ENCODE assay signal across 9 cellular contexts in the genomic region with DNA sequence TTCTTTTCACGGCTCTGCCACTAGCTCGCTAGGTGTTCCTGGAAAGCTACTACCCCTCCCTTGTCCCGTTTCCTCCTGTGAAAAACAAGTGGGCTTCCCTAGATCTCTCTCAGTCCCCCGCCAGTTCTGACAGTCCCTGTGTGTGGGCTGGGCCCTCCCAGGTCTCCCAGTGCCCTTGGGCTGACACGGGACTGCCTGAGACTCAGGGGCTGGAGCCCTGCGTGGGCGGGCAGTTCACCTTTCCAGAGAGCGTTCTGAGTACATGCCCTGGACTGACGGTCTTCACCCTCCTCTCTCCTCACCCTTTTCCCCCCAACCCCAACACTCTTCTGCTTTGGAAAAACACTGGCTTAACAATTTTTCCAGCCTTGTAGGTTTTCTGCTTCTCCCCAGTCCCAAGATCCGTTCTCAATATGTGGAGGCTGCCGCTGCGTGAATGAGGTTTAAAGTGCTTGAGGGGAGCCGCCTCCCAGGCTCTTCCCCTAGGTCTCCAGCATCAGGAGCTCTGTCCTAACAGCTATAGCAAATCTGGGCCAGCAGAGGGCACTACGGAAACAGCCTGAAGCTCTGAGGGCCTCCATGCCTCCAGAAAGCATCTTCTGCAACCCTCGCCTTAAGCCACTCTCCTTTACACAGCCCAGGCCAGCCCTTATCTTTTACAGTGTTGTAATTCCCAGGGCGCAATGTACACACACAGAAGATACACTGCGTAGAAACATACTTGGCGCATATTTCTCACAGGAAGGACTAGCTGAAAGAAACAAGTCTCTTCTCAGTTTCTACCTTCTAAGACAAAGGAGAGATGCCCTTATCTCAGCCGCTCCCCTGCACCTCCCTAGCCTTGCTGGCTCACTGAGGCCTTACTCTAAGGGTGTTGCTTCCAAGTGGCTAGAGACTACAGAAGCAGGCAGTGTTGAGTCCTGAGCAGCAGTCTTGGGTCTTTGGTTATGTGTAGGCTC. TPM values are rescaled to one million over a fixed set of nuclear protein-coding genes. Genes with fewer than 3 reads are reported as not detected.
DNase-seq lines count a peak whose midpoint lies in the region; ATAC-seq, FAIRE-seq and TF ChIP-seq lines count a peak whose summit lies in the region.
"Had no signal": no experiment of that assay in that cellular context is flagged by ENCODE, and none has a peak within 500 bp of the region (broad histone marks: within the 10 kb centered on the region; RNA-seq: fewer than 3 reads in every experiment).

No MANE protein-coding gene starts in this region.

- intact Hi-C loops in kidney (cut with DNase I) (no loop called here), prostate gland (cut with DNase I) (no loop called here)

- no peaks in the 10 kb centered on the region for H4K20me1 ChIP-seq in OCI-LY1 (ENCODE audit: insufficient read depth, low read length)

- no peaks in the 10 kb centered on the region for H3K9me2 ChIP-seq in OCI-LY1 (ENCODE audit: low read depth, low read length)

- DNase-seq in AG09319 (ENCODE audit: extremely low read depth, low read depth) (no peak), kidney (no peak), prostate gland (ENCODE audit: low spot score) (no peak)
- peak; percentile 29 for DNase-seq in stimulated activated naive B cell treated with anti-CD40 and anti-IgM and Interleukin-4, amounts not matched to agents 10 μg/mL and 1 μg/mL and 100 μg/mL, for 72 hours

- peaks cover 14% of the 10 kb centered on the region for H3K27me3 Mint-ChIP-seq in activated T-helper 17 cell treated with anti-CD3 and anti-CD28 coated beads, Interleukin-2, amount 50 U/mL, for 72 hours
- peaks cover 13 to 30% of the 10 kb centered on the region in 2 donors for H3K27me3 Mint-ChIP-seq in stimulated activated naive B cell treated with anti-CD40 and anti-IgM and Interleukin-4, amounts not matched to agents 10 μg/mL and 1 μg/mL and 100 μg/mL, for 72 hours

- no peaks in the 10 kb centered on the region for H3K79me2 ChIP-seq in OCI-LY1 (ENCODE audit: insufficient read depth, low read length)

- TF ChIP-seq POLR2A in prostate gland (IDR thresholded peaks at IDR 0.05) = no peak

- H3K9me3 ChIP-seq in OCI-LY1 (ENCODE audit: low read length) (no peaks in the 10 kb centered on the region), kidney (ENCODE audit: control insufficient read depth in 1 of 2, low read length in 2 of 2) (no peaks in the 10 kb centered on the region), prostate gland (no peaks in the 10 kb centered on the region)

- H3K27ac Mint-ChIP-seq in activated T-helper 17 cell treated with anti-CD3 and anti-CD28 coated beads, Interleukin-2, amount 50 U/mL, for 72 hours = no peak overlapping the region
- H3K27ac Mint-ChIP-seq in stimulated activated naive B cell treated with anti-CD40 and anti-IgM and Interleukin-4, amounts not matched to agents 10 μg/mL and 1 μg/mL and 100 μg/mL, for 72 hours = no peak overlapping the region
- H3K27ac Mint-ChIP-seq: IgD-negative memory B cell had no signal

- no peaks in the 10 kb centered on the region for H3K4me1 ChIP-seq in OCI-LY1 (ENCODE audit: insufficient read depth, low read length, severe bottlenecking)
- H3K4me1 ChIP-seq in kidney (ENCODE audit: control insufficient read depth in 1 of 2, insufficient read depth in 1 of 2, low read depth in 1 of 2, low read length in 2 of 2) = no peaks in the 10 kb centered on the region
- H3K4me1 ChIP-seq in prostate gland (replicated peaks) = no peaks in the 10 kb centered on the region

- 81% methylated on average over 19 of the region's 19 CpGs for WGBS in prostate gland

- H3K9ac ChIP-seq in OCI-LY1 (ENCODE audit: low read length) (no peak overlapping the region), kidney (ENCODE audit: low read length in 2 of 2) (no peak overlapping the region)

- H3K27me3 ChIP-seq in OCI-LY1 (ENCODE audit: insufficient read depth, low read length) = no peaks in the 10 kb centered on the region
- no peaks in the 10 kb centered on the region for H3K27me3 ChIP-seq in prostate gland (replicated peaks; ENCODE audit: insufficient read depth)

- no peaks in the 10 kb centered on the region for H3K4me1 Mint-ChIP-seq in activated T-helper 17 cell treated with anti-CD3 and anti-CD28 coated beads, Interleukin-2, amount 50 U/mL, for 72 hours
- no peaks in the 10 kb centered on the region for H3K4me1 Mint-ChIP-seq in stimulated activated naive B cell treated with anti-CD40 and anti-IgM and Interleukin-4, amounts not matched to agents 10 μg/mL and 1 μg/mL and 100 μg/mL, for 72 hours

- no peak for FAIRE-seq in kidney (lab: Jason Lieb, UNC)

- H3K36me3 ChIP-seq in OCI-LY1 (ENCODE audit: insufficient read depth, low read length) = no peaks in the 10 kb centered on the region
- H3K36me3 ChIP-seq in kidney (ENCODE audit: control insufficient read depth in 1 of 2, insufficient read depth in 2 of 2, low read length in 2 of 2) = no peaks in the 10 kb centered on the region
- H3K36me3 ChIP-seq in prostate gland = no peaks in the 10 kb centered on the region

- H3K27ac ChIP-seq in OCI-LY1 (ENCODE audit: low read depth, low read length, poor library complexity, severe bottlenecking) (no peak overlapping the region), kidney (ENCODE audit: low read depth in 2 of 2, low read length in 2 of 2) (no peak overlapping the region), prostate gland (no peak overlapping the region)

- ATAC-seq in GM18508 (IDR thresholded peaks at IDR 0.05; ENCODE audit: insufficient read depth, unreplicated experiment) (peak; percentile 64), HG03159 (IDR thresholded peaks at IDR 0.05; ENCODE audit: unreplicated experiment) (peak; percentile 79)
- ATAC-seq in activated T-helper 17 cell treated with anti-CD3 and anti-CD28 coated beads, Interleukin-2, amount 50 U/mL, for 72 hours (replicated peaks) = peak; percentile 47
- ATAC-seq in stimulated activated naive B cell treated with anti-CD40 and anti-IgM and Interleukin-4, amounts not matched to agents 10 μg/mL and 1 μg/mL and 100 μg/mL, for 72 hours (replicated peaks) = peak; percentile 85 to 86

- no peak overlapping the region for H3K4me3 ChIP-seq in OCI-LY1 (ENCODE audit: low read depth, low read length, poor library complexity, severe bottlenecking)
- H3K4me3 ChIP-seq in kidney (ENCODE audit: low read length in 2 of 2) = no peak overlapping the region
- H3K4me3 ChIP-seq in prostate gland = no peak overlapping the region

- H3K36me3 Mint-ChIP-seq in activated T-helper 17 cell treated with anti-CD3 and anti-CD28 coated beads, Interleukin-2, amount 50 U/mL, for 72 hours (ENCODE audit: low read depth) = no peaks in the 10 kb centered on the region
- no peaks in the 10 kb centered on the region for H3K36me3 Mint-ChIP-seq in stimulated activated naive B cell treated with anti-CD40 and anti-IgM and Interleukin-4, amounts not matched to agents 10 μg/mL and 1 μg/mL and 100 μg/mL, for 72 hours
- H3K36me3 Mint-ChIP-seq: IgD-negative memory B cell had no signal

- no peaks in the 10 kb centered on the region for H3K9me3 Mint-ChIP-seq in activated T-helper 17 cell treated with anti-CD3 and anti-CD28 coated beads, Interleukin-2, amount 50 U/mL, for 72 hours
- H3K9me3 Mint-ChIP-seq in stimulated activated naive B cell treated with anti-CD40 and anti-IgM and Interleukin-4, amounts not matched to agents 10 μg/mL and 1 μg/mL and 100 μg/mL, for 72 hours = no peaks in the 10 kb centered on the region

- H3F3A ChIP-seq in OCI-LY1 (ENCODE audit: insufficient read depth, low read length) = no peaks in the 10 kb centered on the region

- H3K4me2 ChIP-seq in OCI-LY1 (ENCODE audit: low read length) = no peak overlapping the region

- H3K4me3 Mint-ChIP-seq in activated T-helper 17 cell treated with anti-CD3 and anti-CD28 coated beads, Interleukin-2, amount 50 U/mL, for 72 hours = no peak overlapping the region
- no peak overlapping the region for H3K4me3 Mint-ChIP-seq in stimulated activated naive B cell treated with anti-CD40 and anti-IgM and Interleukin-4, amounts not matched to agents 10 μg/mL and 1 μg/mL and 100 μg/mL, for 72 hours

- H2AFZ ChIP-seq in OCI-LY1 (ENCODE audit: low read length) = no peak overlapping the region

- TF ChIP-seq CTCF in AG09319 (IDR thresholded peaks at IDR 0.05; ENCODE audit: low read depth, low read length) (peak; percentile 43), OCI-LY1 (IDR thresholded peaks at IDR 0.05; ENCODE audit: low read length) (peak; percentile 64), kidney (IDR thresholded peaks at IDR 0.05; ENCODE audit: borderline replicate concordance, extremely low read depth, insufficient read depth) (peak; percentile 47), prostate gland (IDR thresholded peaks at IDR 0.05) (no peak)

RNA-seq across cellular contexts. Expression of a gene that starts 10.4 kb away (rescaled TPM):
- total RNA-seq in activated T-helper 17 cell treated with anti-CD3 and anti-CD28 coated beads, Interleukin-2, amount 50 U/mL, for 72 hours = not detected
- not detected for total RNA-seq in kidney
- not detected for polyA plus RNA-seq in kidney (ENCODE audit: insufficient read depth, low read depth, low replicate concordance)
- total RNA-seq in prostate gland = 1 to 10 TPM in 1 of 2 donors, not detected in 1; 3.6 TPM
- polyA plus RNA-seq: IgD-negative memory B cell had no signal

RNA-seq across cellular contexts. Expression of a gene that starts 23.9 kb away (rescaled TPM):
- not detected for total RNA-seq in activated T-helper 17 cell treated with anti-CD3 and anti-CD28 coated beads, Interleukin-2, amount 50 U/mL, for 72 hours
- total RNA-seq in kidney (not detected), prostate gland (not detected)
- not detected for polyA plus RNA-seq in kidney (ENCODE audit: insufficient read depth, low read depth, low replicate concordance)
- polyA plus RNA-seq: IgD-negative memory B cell had no signal

Comparison
In these comparisons a context has a peak if more than half of its experiments do, and no peak if none do; other contexts are left out.
1. CTCF ChIP-seq: peak in AG09319 (single experiment), OCI-LY1 (single experiment) and kidney (single experiment); none in prostate gland (0 of 4).
2. Peak in every context shown above with its lines, with median percentiles within 50 percentile points of each other: ATAC-seq.